8 cellular contexts compared by ENCODE assay signal in the genomic region with DNA sequence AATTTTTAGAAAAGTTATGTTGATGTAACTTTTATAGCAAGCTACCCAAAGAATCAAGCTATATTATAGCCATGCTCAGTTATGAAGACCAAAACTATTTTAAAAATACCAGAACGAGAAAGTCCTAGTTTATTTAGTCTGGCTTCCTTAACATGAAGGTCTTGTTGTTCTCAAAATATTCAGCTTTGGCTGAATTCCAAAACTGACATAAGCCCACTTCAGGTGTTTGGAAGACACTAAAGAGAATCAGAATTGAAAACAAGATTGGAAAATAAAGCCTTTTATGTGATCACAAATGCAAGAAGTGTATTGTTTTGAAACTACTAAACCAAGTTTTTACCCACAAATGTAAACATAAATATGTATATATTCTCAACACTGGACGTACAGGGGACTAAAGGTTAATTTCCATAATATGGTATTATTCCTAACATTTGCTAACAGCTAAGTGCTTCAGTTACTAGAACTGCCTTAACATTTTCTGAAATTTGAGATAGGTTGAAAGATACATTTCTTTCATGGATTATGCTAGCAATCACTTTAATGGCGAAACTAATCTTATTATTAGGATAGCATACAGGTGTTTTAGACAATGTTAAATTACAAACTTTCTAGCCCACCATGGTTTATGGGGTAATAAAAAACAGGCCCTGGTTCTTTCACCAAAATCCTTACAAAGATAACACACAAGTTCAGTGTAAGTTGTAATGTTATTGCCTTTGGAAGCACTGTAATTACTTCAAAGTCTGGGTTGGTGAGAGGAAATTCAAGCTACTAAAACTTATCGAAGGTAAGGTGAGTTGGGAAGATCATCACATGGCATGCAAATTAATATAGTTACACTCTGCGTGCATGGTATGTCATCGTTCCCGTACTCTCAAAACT. TPM values are rescaled to one million over a fixed set of nuclear protein-coding genes. Genes with fewer than 3 reads are reported as not detected.
DNase-seq lines count a peak whose midpoint lies in the region; ATAC-seq, FAIRE-seq and TF ChIP-seq lines count a peak whose summit lies in the region.

No MANE protein-coding gene starts in this region.

- H2AFZ ChIP-seq in astrocyte (ENCODE audit: low read depth, low read length): peak overlapping the region; percentile 99

- H3K27ac Mint-ChIP-seq in astrocyte (ENCODE audit: unreplicated experiment): peak overlapping the region; percentile 83

- H4K20me1 ChIP-seq in astrocyte (ENCODE audit: insufficient read depth, low read length): no peaks in the 10 kb centered on the region

- ATAC-seq in Right ventricle myocardium inferior: no peak
- no peak for ATAC-seq in lung (ENCODE audit: insufficient read depth, low FRiP score)
- ATAC-seq in HG03025 (IDR thresholded peaks at IDR 0.05; ENCODE audit: low FRiP score, unreplicated experiment): no peak

- no peak for DNase-seq in cardiac muscle cell (ENCODE audit: low read depth in 1 of 2, low spot score in 1 of 2)
- no peak for DNase-seq in Right ventricle myocardium inferior (ENCODE audit: missing footprints)
- DNase-seq in astrocyte (ENCODE audit: low read depth): no peak
- DNase-seq in lung (ENCODE audit: low spot score): no peak
- DNase-seq in putamen (ENCODE audit: low spot score): no peak
- DNase-seq in D721Med (ENCODE audit: insufficient read length, low spot score): no peak

- H3K9me3 ChIP-seq in cardiac muscle cell (ENCODE audit: low read depth) (no peaks in the 10 kb centered on the region), astrocyte (ENCODE audit: insufficient read depth, low read depth, low read length) (no peaks in the 10 kb centered on the region), lung (ENCODE audit: control insufficient read depth in 2 of 2, insufficient read depth in 1 of 2, low read length in 1 of 2) (no peaks in the 10 kb centered on the region)

- H3K4me3 ChIP-seq in cardiac muscle cell: peak overlapping the region; percentile 60
- peak overlapping the region; percentile 83 for H3K4me3 ChIP-seq in astrocyte (ENCODE audit: insufficient read depth, low read depth, low read length)
- H3K4me3 ChIP-seq in lung: peak overlapping the region; percentile 78
- H3K4me3 ChIP-seq in urinary bladder (ENCODE audit: low read depth, low read length): peak overlapping the region; percentile 81

- H3K36me3 Mint-ChIP-seq in astrocyte (ENCODE audit: low read depth, unreplicated experiment): no peaks in the 10 kb centered on the region

- H3K36me3 ChIP-seq in cardiac muscle cell (no peaks in the 10 kb centered on the region), astrocyte (ENCODE audit: insufficient read depth, low read length) (no peaks in the 10 kb centered on the region), lung (ENCODE audit: control insufficient read depth in 2 of 2, insufficient read depth in 2 of 2, low read length in 2 of 2) (no peaks in the 10 kb centered on the region), urinary bladder (ENCODE audit: insufficient read depth) (no peaks in the 10 kb centered on the region)

- no peak overlapping the region for H3K27ac ChIP-seq in cardiac muscle cell
- peak overlapping the region; percentile 7 for H3K27ac ChIP-seq in astrocyte (ENCODE audit: low read depth, low read length)
- peak overlapping the region; percentile 91 to 99 for H3K27ac ChIP-seq in lung (ENCODE audit: low read depth in 1 of 2, low read length in 1 of 2)
- peak overlapping the region; percentile 94 for H3K27ac ChIP-seq in urinary bladder (ENCODE audit: low read depth)

- peaks cover 4% of the 10 kb centered on the region for H3K27me3 Mint-ChIP-seq in astrocyte (ENCODE audit: low read depth, unreplicated experiment)

- peak overlapping the region; percentile 95 for H3K4me2 ChIP-seq in astrocyte (ENCODE audit: low read length)

- no peaks in the 10 kb centered on the region for H3K9me3 Mint-ChIP-seq in astrocyte (ENCODE audit: unreplicated experiment)

- peaks cover 43% of the 10 kb centered on the region for H3K79me2 ChIP-seq in astrocyte (ENCODE audit: insufficient read depth, low read length)

- WGBS in lung, 2 donors: 14 to 19% methylated on average over 7 of the region's 7 CpGs
- WGBS in urinary bladder: 39% methylated on average over 7 of the region's 7 CpGs

- peaks cover 14% of the 10 kb centered on the region for H3K4me1 Mint-ChIP-seq in astrocyte (ENCODE audit: low read depth, unreplicated experiment)

- TF ChIP-seq CTCF in cardiac muscle cell (IDR thresholded peaks at IDR 0.05; ENCODE audit: low read depth, low read length): no peak
- TF ChIP-seq CTCF in astrocyte (IDR thresholded peaks at IDR 0.05; ENCODE audit: insufficient read depth, low read depth, low read length): no peak
- no peak for TF ChIP-seq CTCF in lung (IDR thresholded peaks at IDR 0.05; ENCODE audit: control extremely low read depth, extremely low read depth)
- no peak for TF ChIP-seq CTCF in D721Med (IDR thresholded peaks at IDR 0.05; ENCODE audit: insufficient read depth, missing control alignments)

- peak overlapping the region; percentile 82 for H3K4me3 Mint-ChIP-seq in astrocyte (ENCODE audit: unreplicated experiment)

- H3K4me1 ChIP-seq in cardiac muscle cell (ENCODE audit: low read depth) (no peaks in the 10 kb centered on the region), astrocyte (ENCODE audit: insufficient read depth, low read length) (peaks cover 18% of the 10 kb centered on the region), lung (ENCODE audit: control insufficient read depth in 2 of 2, insufficient read depth in 2 of 2, low read length in 2 of 2) (peaks cover 8 to 10% of the 10 kb centered on the region in 2 donors), urinary bladder (ENCODE audit: insufficient read depth) (peaks cover 4% of the 10 kb centered on the region)

- FAIRE-seq in astrocyte (lab: Jason Lieb, UNC) (no peak), D721Med (lab: Jason Lieb, UNC) (no peak)

- H3K9ac ChIP-seq in astrocyte (ENCODE audit: low read length): peak overlapping the region; percentile 89

- H3K27me3 ChIP-seq in cardiac muscle cell (peaks cover 28% of the 10 kb centered on the region), astrocyte (ENCODE audit: insufficient read depth, low read length) (no peaks in the 10 kb centered on the region), lung (ENCODE audit: control insufficient read depth, insufficient read depth) (no peaks in the 10 kb centered on the region)

- intact Hi-C loops in Right ventricle myocardium inferior (cut with DNase I): loop anchor here (5.0 kb wide), 1 partner anchor 38 kb away; no protein-coding TSS in a partner anchor

RNA-seq across cellular contexts. Expression of gene MAP3K5, which starts 1.6 kb away (rescaled TPM):
- total RNA-seq in cardiac muscle cell (1.4 and 3.0 TPM in 2 replicates), Right ventricle myocardium inferior (34.7 TPM), astrocyte (1.7 TPM in 2 replicates), lung (10 to 100 TPM; 25.5 to 28.3 TPM), urinary bladder (19.4 TPM)
- polyA plus RNA-seq in cardiac muscle cell (2.8 and 3.3 TPM in 2 replicates), lung (10 to 100 TPM in 1 of 2 donors, 1 to 10 TPM in 1; 7.5 to 20.1 TPM), urinary bladder (11.3 TPM)

RNA-seq across cellular contexts. Expression of gene PEX7, which starts 31.7 kb away (rescaled TPM):
- total RNA-seq in cardiac muscle cell: 13.4 and 13.7 TPM in 2 replicates
- 15.7 and 20.0 TPM in 2 replicates for polyA plus RNA-seq in cardiac muscle cell
- 11.7 TPM for total RNA-seq in Right ventricle myocardium inferior
- 4.8 and 6.2 TPM in 2 replicates for total RNA-seq in astrocyte
- total RNA-seq in lung: 10 to 100 TPM in 1 of 2 donors, 1 to 10 TPM in 1; 9.6 to 12.5 TPM
- polyA plus RNA-seq in lung: 1 to 10 TPM; 4.8 to 9.5 TPM
- 8.6 TPM for total RNA-seq in urinary bladder
- polyA plus RNA-seq in urinary bladder: 9.2 TPM
